ENCODE assay signal across 8 cellular contexts in the genomic region with DNA sequence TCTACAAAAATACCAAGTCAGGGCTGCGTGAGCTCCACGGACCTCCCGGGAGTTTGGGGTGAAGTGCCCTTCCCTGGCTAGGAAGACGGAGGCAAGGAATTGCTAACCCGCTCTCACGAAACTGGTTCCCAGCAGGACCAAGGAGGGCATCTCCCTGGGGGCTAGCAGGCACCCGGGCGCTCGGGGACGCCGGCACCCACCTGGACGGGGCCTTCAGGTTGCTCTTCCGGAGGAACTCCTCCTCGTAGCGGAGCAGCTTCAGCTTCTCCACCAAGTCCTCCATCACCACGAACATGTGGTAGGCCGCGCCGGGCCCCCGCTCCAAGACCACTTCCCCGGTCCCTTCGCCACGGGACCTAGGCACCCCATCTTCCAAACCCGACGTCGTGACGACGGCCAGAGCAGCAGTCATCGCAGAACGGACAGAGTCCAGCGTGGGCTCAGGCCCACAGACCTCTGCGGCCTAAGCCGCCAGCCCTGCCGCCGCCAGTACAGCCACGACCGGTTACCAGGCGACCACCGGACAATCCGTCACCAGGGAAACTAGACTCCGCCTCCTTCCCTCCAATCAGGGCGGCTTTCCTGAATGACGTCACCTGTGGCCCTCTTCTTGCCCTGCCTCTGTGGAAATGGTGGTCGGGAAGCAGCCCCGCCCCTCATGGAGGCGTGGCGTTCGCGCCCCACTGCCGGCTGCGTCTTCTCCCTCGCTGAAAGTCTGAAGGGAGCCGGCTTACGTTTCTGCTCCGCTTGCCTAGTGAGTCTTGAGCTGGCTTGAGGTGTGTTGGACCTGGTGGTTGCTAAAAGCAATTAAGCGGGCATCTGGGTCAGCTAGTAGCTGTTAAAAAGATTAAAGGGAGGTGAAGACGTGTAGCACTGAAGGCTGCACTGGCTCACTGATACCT. TPM values are rescaled to one million over a fixed set of nuclear protein-coding genes. Genes with fewer than 3 reads are reported as not detected.
DNase-seq lines count a peak whose midpoint lies in the region; ATAC-seq and TF ChIP-seq lines count a peak whose summit lies in the region.

A gene with protein sequence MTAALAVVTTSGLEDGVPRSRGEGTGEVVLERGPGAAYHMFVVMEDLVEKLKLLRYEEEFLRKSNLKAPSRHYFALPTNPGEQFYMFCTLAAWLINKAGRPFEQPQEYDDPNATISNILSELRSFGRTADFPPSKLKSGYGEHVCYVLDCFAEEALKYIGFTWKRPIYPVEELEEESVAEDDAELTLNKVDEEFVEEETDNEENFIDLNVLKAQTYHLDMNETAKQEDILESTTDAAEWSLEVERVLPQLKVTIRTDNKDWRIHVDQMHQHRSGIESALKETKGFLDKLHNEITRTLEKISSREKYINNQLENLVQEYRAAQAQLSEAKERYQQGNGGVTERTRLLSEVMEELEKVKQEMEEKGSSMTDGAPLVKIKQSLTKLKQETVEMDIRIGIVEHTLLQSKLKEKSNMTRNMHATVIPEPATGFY (minus strand): TSS at position 514 of the 902 bp plus-strand sequence. CDS start 102 bp downstream, at position 412.

- H3K27me3 Mint-ChIP-seq in CD8-positive, alpha-beta memory T cell, result peaks cover 0 to 4% of the 10 kb centered on the region in 2 donors
- no peaks in the 10 kb centered on the region for H3K27me3 Mint-ChIP-seq in effector memory CD8-positive, alpha-beta T cell

- DNase-seq in CD8-positive, alpha-beta memory T cell, result peak; percentile 93 to 98 (median 97)
- DNase-seq in GM20000 (ENCODE audit: low spot score) (peak; percentile 92), HT-29 (ENCODE audit: low spot score) (peak; percentile 98), NOMO-1 (lab: John Stamatoyannopoulos, UW; ENCODE audit: unreplicated experiment in 2 of 2) (peak; percentile 97 to 98), medulla oblongata (ENCODE audit: extremely low spot score) (peak; percentile 99)
- DNase-seq in activated CD8-positive, alpha-beta memory T cell treated with anti-CD3 and anti-CD28 coated beads for 4 hours (ENCODE audit: low read depth in 2 of 2), result peak; percentile 91 to 94
- DNase-seq in effector memory CD8-positive, alpha-beta T cell, result peak; percentile 95 to 96 (median 95)
- DNase-seq in stimulated activated CD8-positive, alpha-beta memory T cell treated with anti-CD3 and anti-CD28 coated beads, Interleukin-12 subunit alpha, Interleukin-12 subunit beta, amount 100 ng/mL, for 1 hour (ENCODE audit: low read depth), result peak; percentile 94

- peaks cover 0 to 19% (median 0%) of the 10 kb centered on the region in 3 donors for H3K36me3 Mint-ChIP-seq in CD8-positive, alpha-beta memory T cell
- H3K36me3 Mint-ChIP-seq in effector memory CD8-positive, alpha-beta T cell (ENCODE audit: insufficient read depth), result peaks cover 14% of the 10 kb centered on the region

- no peaks in the 10 kb centered on the region for H3K9me3 Mint-ChIP-seq in CD8-positive, alpha-beta memory T cell
- no peaks in the 10 kb centered on the region for H3K9me3 Mint-ChIP-seq in effector memory CD8-positive, alpha-beta T cell

- peak within 1 kb of the TSS; percentile 98 to 100 (median 100) for H3K27ac Mint-ChIP-seq in CD8-positive, alpha-beta memory T cell
- peak within 1 kb of the TSS; percentile 100 for H3K27ac Mint-ChIP-seq in effector memory CD8-positive, alpha-beta T cell

- peak; percentile 89 for ATAC-seq in effector memory CD8-positive, alpha-beta T cell (replicated peaks)

- no peaks in the 10 kb centered on the region for H3K9me3 ChIP-seq in CD8-positive, alpha-beta memory T cell (ENCODE audit: low read length)

- H3K4me3 ChIP-seq in CD8-positive, alpha-beta memory T cell (ENCODE audit: low read length), result peak within 1 kb of the TSS; percentile 85

- H3K36me3 ChIP-seq in CD8-positive, alpha-beta memory T cell (ENCODE audit: insufficient read depth, low read length), result no peaks in the 10 kb centered on the region

- H3K4me1 Mint-ChIP-seq in CD8-positive, alpha-beta memory T cell, result peaks cover 53 to 60% (median 58%) of the 10 kb centered on the region in 3 donors
- peaks cover 32 to 52% of the 10 kb centered on the region in 2 donors for H3K4me1 Mint-ChIP-seq in effector memory CD8-positive, alpha-beta T cell (ENCODE audit: low read depth in 2 of 2)

- CTCF ChIA-PET in CD8-positive, alpha-beta memory T cell (lab: Charles Lee), result interaction anchor here (1.4 to 4.2 kb wide), 4 partner anchors 10 to 295 kb away, joined by 3 to 21 read pairs (median 4); no protein-coding TSS in a partner anchor

- TF ChIP-seq CTCF in GM20000 (IDR thresholded peaks at IDR 0.05; ENCODE audit: extremely low read depth, missing control alignments), result no peak

- H3K27ac ChIP-seq in CD8-positive, alpha-beta memory T cell (ENCODE audit: low read depth, low read length), result peak within 1 kb of the TSS; percentile 96

- POLR2A ChIA-PET in CD8-positive, alpha-beta memory T cell (lab: Charles Lee), result interaction anchor here (1.0 to 2.1 kb wide), 4 partner anchors 93 to 132 kb away, joined by 4 to 10 read pairs (median 7); no protein-coding TSS in a partner anchor

- H3K27me3 ChIP-seq in CD8-positive, alpha-beta memory T cell (ENCODE audit: insufficient read depth, low read length, poor library complexity, severe bottlenecking), result no peaks in the 10 kb centered on the region

- peak within 1 kb of the TSS; percentile 96 to 100 (median 99) for H3K4me3 Mint-ChIP-seq in CD8-positive, alpha-beta memory T cell
- H3K4me3 Mint-ChIP-seq in effector memory CD8-positive, alpha-beta T cell, result peak within 1 kb of the TSS; percentile 98 to 99

- peaks cover 46% of the 10 kb centered on the region for H3K4me1 ChIP-seq in CD8-positive, alpha-beta memory T cell (ENCODE audit: insufficient read depth, low read length)

RNA-seq across cellular contexts. Expression of the gene that starts here (rescaled TPM):
- 10 to 100 TPM; 43.0 to 45.9 TPM for total RNA-seq in CD8-positive, alpha-beta memory T cell
- polyA plus RNA-seq in CD8-positive, alpha-beta memory T cell, result 33.2 TPM
- 36.6 and 39.5 TPM in 2 replicates for total RNA-seq in HT-29 (2014; rRNA removed; shearing (Covaris generic))

Comparison
In these comparisons a context has a peak if more than half of its experiments do, and no peak if none do; other contexts are left out.
1. Peak in every context shown above with its lines: DNase-seq, ATAC-seq, H3K4me3 ChIP-seq and H3K27ac ChIP-seq.